Comparison of ENCODE assay signal across 23 cellular contexts in genomic region chr1:97507863-97508262, GRCh38.
"Had no signal": no experiment of that assay in that cellular context is flagged by ENCODE, and none has a peak within 500 bp of the region (broad histone marks: within the 10 kb centered on the region; RNA-seq: fewer than 3 reads in every experiment).

No MANE protein-coding gene starts in this region.

- H3K4me1 Mint-ChIP-seq: activated CD4-positive, alpha-beta T cell treated with anti-CD3 and anti-CD28 coated beads, Interleukin-2, amount 10 ng/mL, durations not matched to agents 7 days and 5 days; activated CD8-positive, alpha-beta memory T cell treated with anti-CD3 and anti-CD28 coated beads, Interleukin-2, amount 10 ng/mL, durations not matched to agents 7 days and 5 days had no signal

- H3K27ac Mint-ChIP-seq: activated CD4-positive, alpha-beta T cell treated with anti-CD3 and anti-CD28 coated beads, Interleukin-2, amount 10 ng/mL, durations not matched to agents 7 days and 5 days; activated CD8-positive, alpha-beta memory T cell treated with anti-CD3 and anti-CD28 coated beads, Interleukin-2, amount 10 ng/mL, durations not matched to agents 7 days and 5 days; activated CD8-positive, alpha-beta T cell treated with anti-CD3 and anti-CD28 coated beads for 36 hours; activated naive CD4-positive, alpha-beta T cell treated with anti-CD3 and anti-CD28 coated beads, Interleukin-2, amount 50 U/mL, for 24 hours; naive thymus-derived CD4-positive, alpha-beta T cell; neural progenitor cell; progenitor cell of endocrine pancreas; T-cell; T-helper 2 cell treated with Interferon-gamma antibody and Interleukin-4, amounts not matched to agents 5 μg/mL and 100 μg/mL, for 36 hours had no signal

- H3K4me2 ChIP-seq: neural progenitor cell had no signal

- H3K27me3 ChIP-seq: neural progenitor cell, spleen, thyroid gland, upper lobe of right lung had no signal

- H3K4me1 ChIP-seq: spleen, thyroid gland, upper lobe of right lung had no signal

- H3K36me3 ChIP-seq: neural progenitor cell, thyroid gland had no signal

- FAIRE-seq: bronchial epithelial cell, keratinocyte had no signal

- ATAC-seq: activated CD8-positive, alpha-beta memory T cell treated with anti-CD3 and anti-CD28 coated beads, Interleukin-2, amount 10 ng/mL, durations not matched to agents 7 days and 5 days; activated CD8-positive, alpha-beta T cell treated with anti-CD3 and anti-CD28 coated beads for 36 hours; naive thymus-derived CD4-positive, alpha-beta T cell; T-cell; upper lobe of right lung had no signal

- H3K4me3 Mint-ChIP-seq: activated CD4-positive, alpha-beta T cell treated with anti-CD3 and anti-CD28 coated beads, Interleukin-2, amount 10 ng/mL, durations not matched to agents 7 days and 5 days; activated CD8-positive, alpha-beta memory T cell treated with anti-CD3 and anti-CD28 coated beads, Interleukin-2, amount 10 ng/mL, durations not matched to agents 7 days and 5 days; activated CD8-positive, alpha-beta T cell treated with anti-CD3 and anti-CD28 coated beads for 36 hours; activated naive CD4-positive, alpha-beta T cell treated with anti-CD3 and anti-CD28 coated beads, Interleukin-2, amount 50 U/mL, for 24 hours; naive thymus-derived CD4-positive, alpha-beta T cell; neural progenitor cell; T-cell; T-helper 2 cell treated with Interferon-gamma antibody and Interleukin-4, amounts not matched to agents 5 μg/mL and 100 μg/mL, for 36 hours had no signal

- DNase-seq: activated CD4-positive, alpha-beta T cell treated with anti-CD3 and anti-CD28 coated beads, Interleukin-2, amount 10 ng/mL, durations not matched to agents 7 days and 5 days; activated CD4-positive, CD25-positive, alpha-beta regulatory T cell treated with anti-CD3 and anti-CD28 coated beads, Interleukin-2, amount 50 U/mL, for 72 hours; activated CD8-positive, alpha-beta memory T cell treated with anti-CD3 and anti-CD28 coated beads, Interleukin-2, amount 10 ng/mL, durations not matched to agents 7 days and 5 days; activated CD8-positive, alpha-beta T cell treated with anti-CD3 and anti-CD28 coated beads for 36 hours; activated gamma-delta T cell treated with Interleukin-2 at 50 U/mL for 16 hours; cortex of kidney; naive thymus-derived CD4-positive, alpha-beta T cell; retina; spleen; stimulated activated CD4-positive, alpha-beta T cell treated with anti-CD3 and anti-CD28 coated beads, Interleukin-4, amount 100 ng/mL, for 1 hour; stimulated activated naive CD4-positive, alpha-beta T cell treated with Interleukin-2 at 50 U/mL for 16 hours; T-cell; thyroid gland; upper lobe of right lung had no signal

- H3K27ac ChIP-seq: epithelial cell of prostate, neural progenitor cell, spleen, thyroid gland, upper lobe of right lung, VCaP had no signal

- H3K4me3 ChIP-seq: lung, neural progenitor cell, spleen, thyroid gland, upper lobe of right lung had no signal

- H3K27me3 Mint-ChIP-seq: activated CD4-positive, alpha-beta T cell treated with anti-CD3 and anti-CD28 coated beads, Interleukin-2, amount 10 ng/mL, durations not matched to agents 7 days and 5 days; activated CD8-positive, alpha-beta memory T cell treated with anti-CD3 and anti-CD28 coated beads, Interleukin-2, amount 10 ng/mL, durations not matched to agents 7 days and 5 days; activated CD8-positive, alpha-beta T cell treated with anti-CD3 and anti-CD28 coated beads for 36 hours; activated naive CD4-positive, alpha-beta T cell treated with anti-CD3 and anti-CD28 coated beads, Interleukin-2, amount 50 U/mL, for 24 hours; naive thymus-derived CD4-positive, alpha-beta T cell; progenitor cell of endocrine pancreas; T-cell had no signal

- H2AFZ ChIP-seq: neural progenitor cell had no signal

- H3K9me3 ChIP-seq: thyroid gland, upper lobe of right lung had no signal

- H3K36me3 Mint-ChIP-seq: neural progenitor cell had no signal

- H3K9me3 Mint-ChIP-seq: activated CD8-positive, alpha-beta T cell treated with anti-CD3 and anti-CD28 coated beads for 36 hours; activated naive CD4-positive, alpha-beta T cell treated with anti-CD3 and anti-CD28 coated beads, Interleukin-2, amount 50 U/mL, for 24 hours; T-cell; T-helper 2 cell treated with Interferon-gamma antibody and Interleukin-4, amounts not matched to agents 5 μg/mL and 100 μg/mL, for 36 hours had no signal

- H3K9ac ChIP-seq: neural progenitor cell had no signal
